1 cellular context compared by ENCODE assay signal in genomic region chr17:82414548-82415281, GRCh38.
A peak's percentile ranks its signal among the peaks of the same experiment; 100 is the strongest.
TF ChIP-seq lines count a peak whose summit lies in the region.

No MANE protein-coding gene starts in this region.

TF ChIP-seq in WTC11, 78 proteins besides CTCF, POLR2A, EP300 and RAD21 (continued from another document and continues in another):
- TF ChIP-seq, protein P1, sequence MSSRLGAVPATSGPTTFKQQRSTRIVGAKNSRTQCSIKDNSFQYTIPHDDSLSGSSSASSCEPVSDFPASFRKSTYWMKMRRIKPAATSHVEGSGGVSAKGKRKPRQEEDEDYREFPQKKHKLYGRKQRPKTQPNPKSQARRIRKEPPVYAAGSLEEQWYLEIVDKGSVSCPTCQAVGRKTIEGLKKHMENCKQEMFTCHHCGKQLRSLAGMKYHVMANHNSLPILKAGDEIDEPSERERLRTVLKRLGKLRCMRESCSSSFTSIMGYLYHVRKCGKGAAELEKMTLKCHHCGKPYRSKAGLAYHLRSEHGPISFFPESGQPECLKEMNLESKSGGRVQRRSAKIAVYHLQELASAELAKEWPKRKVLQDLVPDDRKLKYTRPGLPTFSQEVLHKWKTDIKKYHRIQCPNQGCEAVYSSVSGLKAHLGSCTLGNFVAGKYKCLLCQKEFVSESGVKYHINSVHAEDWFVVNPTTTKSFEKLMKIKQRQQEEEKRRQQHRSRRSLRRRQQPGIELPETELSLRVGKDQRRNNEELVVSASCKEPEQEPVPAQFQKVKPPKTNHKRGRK (CRISPR knock-in tag; IDR thresholded peaks at IDR 0.05; ENCODE audit: borderline replicate concordance): no peak
- TF ChIP-seq CREM (CRISPR knock-in tag; IDR thresholded peaks at IDR 0.05) (peak; percentile 72; the same call in 1 of the 2 replicates), ZNF396 (CRISPR knock-in tag; IDR thresholded peaks at IDR 0.05; ENCODE audit: borderline replicate concordance) (no peak), TEAD1 (CRISPR knock-in tag; IDR thresholded peaks at IDR 0.05) (peak; percentile 95), KAT7 (CRISPR knock-in tag; IDR thresholded peaks at IDR 0.05; ENCODE audit: borderline replicate concordance) (0 out of 2 replicates have a peak, but pooled peaks have one; percentile 67), CREB1 (CRISPR knock-in tag; IDR thresholded peaks at IDR 0.05) (no peak), NFATC4 (CRISPR knock-in tag; IDR thresholded peaks at IDR 0.05) (no peak), ATF3 (CRISPR knock-in tag; conservative IDR thresholded peaks at IDR 0.05) (no peak), ZNF532 (CRISPR knock-in tag; IDR thresholded peaks at IDR 0.05; ENCODE audit: borderline replicate concordance) (no peak), PREB (CRISPR knock-in tag; IDR thresholded peaks at IDR 0.05; ENCODE audit: borderline replicate concordance) (peak; percentile 91), FOXK1 (CRISPR knock-in tag; IDR thresholded peaks at IDR 0.05) (peak; percentile 85), ELF4 (CRISPR knock-in tag; IDR thresholded peaks at IDR 0.05; ENCODE audit: low read depth) (peak; percentile 72; the same call in 1 of the 2 replicates), PRRX2 (CRISPR knock-in tag; IDR thresholded peaks at IDR 0.05) (no peak), ZNF121 (CRISPR knock-in tag; IDR thresholded peaks at IDR 0.05) (0 out of 2 replicates have a peak, but pooled peaks have one; percentile 48), IRF2 (CRISPR knock-in tag; IDR thresholded peaks at IDR 0.05; ENCODE audit: borderline replicate concordance, low read depth) (no peak), NFE2L1 (CRISPR knock-in tag; IDR thresholded peaks at IDR 0.05) (peak; percentile 75; the same call in 1 of the 2 replicates), SMAD3 (CRISPR knock-in tag; IDR thresholded peaks at IDR 0.05; ENCODE audit: borderline replicate concordance) (peak; percentile 92), NFYB (CRISPR knock-in tag; conservative IDR thresholded peaks at IDR 0.05; ENCODE audit: low read depth) (no peak), PRDM15 (CRISPR knock-in tag; IDR thresholded peaks at IDR 0.05) (no peak), NR1H2 (CRISPR knock-in tag; IDR thresholded peaks at IDR 0.05) (no peak), FOXP1 (CRISPR knock-in tag; IDR thresholded peaks at IDR 0.05; ENCODE audit: borderline replicate concordance) (peak; percentile 97), GRHL2 (CRISPR knock-in tag; IDR thresholded peaks at IDR 0.05; ENCODE audit: insufficient replicate concordance, severe bottlenecking) (no peak), USF2 (CRISPR knock-in tag; IDR thresholded peaks at IDR 0.05) (no peak), AR (CRISPR knock-in tag; IDR thresholded peaks at IDR 0.05) (no peak), ETV6 (CRISPR knock-in tag; IDR thresholded peaks at IDR 0.05) (peak; percentile 95), HMGA2 (CRISPR knock-in tag; IDR thresholded peaks at IDR 0.05) (no peak), TP53 (CRISPR knock-in tag; IDR thresholded peaks at IDR 0.05) (peak; percentile 93)
- TF ChIP-seq, protein P2, sequence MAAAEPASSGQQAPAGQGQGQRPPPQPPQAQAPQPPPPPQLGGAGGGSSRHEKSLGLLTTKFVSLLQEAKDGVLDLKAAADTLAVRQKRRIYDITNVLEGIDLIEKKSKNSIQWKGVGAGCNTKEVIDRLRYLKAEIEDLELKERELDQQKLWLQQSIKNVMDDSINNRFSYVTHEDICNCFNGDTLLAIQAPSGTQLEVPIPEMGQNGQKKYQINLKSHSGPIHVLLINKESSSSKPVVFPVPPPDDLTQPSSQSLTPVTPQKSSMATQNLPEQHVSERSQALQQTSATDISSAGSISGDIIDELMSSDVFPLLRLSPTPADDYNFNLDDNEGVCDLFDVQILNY (CRISPR knock-in tag; IDR thresholded peaks at IDR 0.05): no peak
- TF ChIP-seq, protein P3, sequence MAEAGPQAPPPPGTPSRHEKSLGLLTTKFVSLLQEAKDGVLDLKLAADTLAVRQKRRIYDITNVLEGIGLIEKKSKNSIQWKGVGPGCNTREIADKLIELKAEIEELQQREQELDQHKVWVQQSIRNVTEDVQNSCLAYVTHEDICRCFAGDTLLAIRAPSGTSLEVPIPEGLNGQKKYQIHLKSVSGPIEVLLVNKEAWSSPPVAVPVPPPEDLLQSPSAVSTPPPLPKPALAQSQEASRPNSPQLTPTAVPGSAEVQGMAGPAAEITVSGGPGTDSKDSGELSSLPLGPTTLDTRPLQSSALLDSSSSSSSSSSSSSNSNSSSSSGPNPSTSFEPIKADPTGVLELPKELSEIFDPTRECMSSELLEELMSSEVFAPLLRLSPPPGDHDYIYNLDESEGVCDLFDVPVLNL (CRISPR knock-in tag; IDR thresholded peaks at IDR 0.05; ENCODE audit: borderline replicate concordance, low read depth): 0 out of 2 replicates have a peak, but pooled peaks have one; percentile 23
- TF ChIP-seq, protein P4, sequence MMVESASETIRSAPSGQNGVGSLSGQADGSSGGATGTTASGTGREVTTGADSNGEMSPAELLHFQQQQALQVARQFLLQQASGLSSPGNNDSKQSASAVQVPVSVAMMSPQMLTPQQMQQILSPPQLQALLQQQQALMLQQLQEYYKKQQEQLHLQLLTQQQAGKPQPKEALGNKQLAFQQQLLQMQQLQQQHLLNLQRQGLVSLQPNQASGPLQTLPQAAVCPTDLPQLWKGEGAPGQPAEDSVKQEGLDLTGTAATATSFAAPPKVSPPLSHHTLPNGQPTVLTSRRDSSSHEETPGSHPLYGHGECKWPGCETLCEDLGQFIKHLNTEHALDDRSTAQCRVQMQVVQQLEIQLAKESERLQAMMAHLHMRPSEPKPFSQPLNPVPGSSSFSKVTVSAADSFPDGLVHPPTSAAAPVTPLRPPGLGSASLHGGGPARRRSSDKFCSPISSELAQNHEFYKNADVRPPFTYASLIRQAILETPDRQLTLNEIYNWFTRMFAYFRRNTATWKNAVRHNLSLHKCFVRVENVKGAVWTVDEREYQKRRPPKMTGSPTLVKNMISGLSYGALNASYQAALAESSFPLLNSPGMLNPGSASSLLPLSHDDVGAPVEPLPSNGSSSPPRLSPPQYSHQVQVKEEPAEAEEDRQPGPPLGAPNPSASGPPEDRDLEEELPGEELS (CRISPR knock-in tag; IDR thresholded peaks at IDR 0.05): peak; percentile 96
- TF ChIP-seq, protein P5, sequence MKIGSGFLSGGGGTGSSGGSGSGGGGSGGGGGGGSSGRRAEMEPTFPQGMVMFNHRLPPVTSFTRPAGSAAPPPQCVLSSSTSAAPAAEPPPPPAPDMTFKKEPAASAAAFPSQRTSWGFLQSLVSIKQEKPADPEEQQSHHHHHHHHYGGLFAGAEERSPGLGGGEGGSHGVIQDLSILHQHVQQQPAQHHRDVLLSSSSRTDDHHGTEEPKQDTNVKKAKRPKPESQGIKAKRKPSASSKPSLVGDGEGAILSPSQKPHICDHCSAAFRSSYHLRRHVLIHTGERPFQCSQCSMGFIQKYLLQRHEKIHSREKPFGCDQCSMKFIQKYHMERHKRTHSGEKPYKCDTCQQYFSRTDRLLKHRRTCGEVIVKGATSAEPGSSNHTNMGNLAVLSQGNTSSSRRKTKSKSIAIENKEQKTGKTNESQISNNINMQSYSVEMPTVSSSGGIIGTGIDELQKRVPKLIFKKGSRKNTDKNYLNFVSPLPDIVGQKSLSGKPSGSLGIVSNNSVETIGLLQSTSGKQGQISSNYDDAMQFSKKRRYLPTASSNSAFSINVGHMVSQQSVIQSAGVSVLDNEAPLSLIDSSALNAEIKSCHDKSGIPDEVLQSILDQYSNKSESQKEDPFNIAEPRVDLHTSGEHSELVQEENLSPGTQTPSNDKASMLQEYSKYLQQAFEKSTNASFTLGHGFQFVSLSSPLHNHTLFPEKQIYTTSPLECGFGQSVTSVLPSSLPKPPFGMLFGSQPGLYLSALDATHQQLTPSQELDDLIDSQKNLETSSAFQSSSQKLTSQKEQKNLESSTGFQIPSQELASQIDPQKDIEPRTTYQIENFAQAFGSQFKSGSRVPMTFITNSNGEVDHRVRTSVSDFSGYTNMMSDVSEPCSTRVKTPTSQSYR (CRISPR knock-in tag; IDR thresholded peaks at IDR 0.05): peak; percentile 84; the same call in 1 of the 2 replicates
